In the genomic region with DNA sequence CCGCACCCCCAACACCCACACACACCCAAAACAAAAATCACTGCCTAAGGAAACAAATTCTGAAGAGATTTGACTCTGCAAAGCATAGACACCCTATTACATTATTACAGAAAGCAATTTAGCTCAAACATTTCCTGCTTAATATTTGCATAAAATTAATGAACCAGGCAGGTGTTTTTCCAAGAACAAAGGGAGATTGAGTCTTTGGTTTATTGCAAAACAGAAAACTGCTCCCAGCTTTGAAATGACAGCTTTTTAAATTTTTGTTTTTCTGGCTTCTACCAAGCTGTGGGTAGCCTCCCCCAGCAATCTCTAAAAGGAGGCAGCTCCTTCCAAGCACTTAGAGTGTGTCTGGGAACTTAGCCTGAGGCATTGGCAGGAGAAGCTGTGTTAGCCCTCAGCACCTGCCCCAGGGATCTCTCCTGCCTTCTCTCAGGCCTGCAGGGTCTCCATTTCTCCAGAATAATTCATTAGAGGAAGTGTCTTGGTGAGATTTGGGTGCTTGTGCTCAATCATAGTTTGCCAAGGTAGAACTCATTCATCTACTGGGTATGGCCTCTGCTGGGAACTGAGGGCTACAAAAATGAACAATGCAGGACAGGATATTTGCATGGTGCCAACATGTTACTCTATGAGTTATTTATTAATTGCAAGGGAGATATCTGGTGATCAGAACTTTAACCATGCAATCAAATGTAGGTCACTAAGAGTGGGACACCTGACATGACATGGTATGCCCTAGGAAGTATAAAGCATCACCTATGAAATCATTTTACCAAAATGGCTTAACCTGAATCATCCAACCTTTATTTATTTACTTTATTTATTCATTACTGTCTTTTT, we compare ENCODE assay signal across 20 cellular contexts. TPM values are rescaled to one million over a fixed set of nuclear protein-coding genes. Genes with fewer than 3 reads are reported as not detected.
DNase-seq lines count a peak whose midpoint lies in the region; FAIRE-seq and TF ChIP-seq lines count a peak whose summit lies in the region.
"Had no signal": no experiment of that assay in that cellular context is flagged by ENCODE, and none has a peak within 500 bp of the region (broad histone marks: within the 10 kb centered on the region; RNA-seq: fewer than 3 reads in every experiment).

No MANE protein-coding gene starts in this region.

- no peak overlapping the region for H3K27ac ChIP-seq in SK-N-MC
- H3K27ac ChIP-seq in osteoblast (ENCODE audit: low read depth, low read length): no peak overlapping the region
- H3K27ac ChIP-seq: A549, BLaER1 had no signal

- no peaks in the 10 kb centered on the region for H3K9me3 ChIP-seq in SK-N-MC (ENCODE audit: low read depth, low read length)
- no peaks in the 10 kb centered on the region for H3K9me3 ChIP-seq in osteoblast (ENCODE audit: low read depth, low read length)

- H4K20me1 ChIP-seq in osteoblast (ENCODE audit: insufficient read depth, low read length): no peaks in the 10 kb centered on the region
- H4K20me1 ChIP-seq: BLaER1 had no signal

- in situ Hi-C loops in G401 (cut with HindIII; ENCODE audit: low sequenced_read_pairs): no loop called here

- no peaks in the 10 kb centered on the region for H3K79me2 ChIP-seq in osteoblast (ENCODE audit: insufficient read depth, low read length)

- H3K36me3 ChIP-seq in SK-N-MC (ENCODE audit: insufficient read depth, low read length) (no peaks in the 10 kb centered on the region), osteoblast (ENCODE audit: insufficient read depth, low read length) (no peaks in the 10 kb centered on the region)
- H3K36me3 ChIP-seq: BLaER1 had no signal

- no peak overlapping the region for H3K4me2 ChIP-seq in osteoblast (ENCODE audit: insufficient read depth, low read length)
- H3K4me2 ChIP-seq: A549, BLaER1, GM23338 had no signal

- H3K4me1 ChIP-seq in osteoblast (ENCODE audit: insufficient read depth, low read length): no peaks in the 10 kb centered on the region
- H3K4me1 ChIP-seq: A549, BLaER1 had no signal

- no peak overlapping the region for H3K4me3 ChIP-seq in SK-N-MC
- H3K4me3 ChIP-seq in osteoblast (ENCODE audit: insufficient read depth, low read length): no peak overlapping the region
- H3K4me3 ChIP-seq: A549, BLaER1, GM23338 had no signal

- H2AFZ ChIP-seq in osteoblast (ENCODE audit: low read length): no peak overlapping the region
- H2AFZ ChIP-seq: GM23338 had no signal

- TF ChIP-seq CTCF in osteoblast (IDR thresholded peaks at IDR 0.05; ENCODE audit: extremely low read depth, low read depth, low read length): no peak

- FAIRE-seq in GM19239 (lab: Jason Lieb, UNC): peak; percentile 35
- FAIRE-seq: A549 had no signal

- peak; percentile 72 for DNase-seq in DMS79 (lab: John Stamatoyannopoulos, UW)
- DNase-seq in GM19239 (ENCODE audit: insufficient read length, low spot score): no peak
- DNase-seq in SK-N-MC (ENCODE audit: low read depth, low spot score): peak; percentile 10
- DNase-seq in osteoblast (ENCODE audit: insufficient read length, low spot score, missing footprints): peak; percentile 62
- no peak for DNase-seq in G401 (ENCODE audit: low spot score)
- no peak for DNase-seq in T-helper 1 cell
- no peak for DNase-seq in cerebellum (ENCODE audit: low spot score)
- DNase-seq: Calu3, DMS53, HCEC 1CT, Kasumi-1, NCI-H187, NCI-H2171 treated with DMSO at 0.1 percent for 48 hours, NCI-H446 treated with DMSO at 0.1 percent for 48 hours, NCI-H82, PC-3, T-helper 17 cell had no signal

- H3K9ac ChIP-seq in SK-N-MC (ENCODE audit: insufficient read length): no peak overlapping the region
- H3K9ac ChIP-seq: BLaER1 had no signal

- no peaks in the 10 kb centered on the region for H3K27me3 ChIP-seq in osteoblast (ENCODE audit: insufficient read depth, low read length)
- H3K27me3 ChIP-seq: BLaER1 had no signal

RNA-seq across cellular contexts. Expression of a gene that starts 58.7 kb away (rescaled TPM):
- 19.2 and 21.7 TPM in 2 replicates for total RNA-seq in osteoblast
- total RNA-seq in G401 (2014; rRNA removed; shearing (Covaris generic)): 21.3 and 29.0 TPM in 2 replicates
- total RNA-seq in cerebellum: 9.9 TPM

Comparison
In these comparisons a context has a peak if more than half of its experiments do, and no peak if none do; other contexts are left out.
1. DNase-seq: peak in DMS79 (single experiment), SK-N-MC (single experiment) and osteoblast (single experiment); none in GM19239 (single experiment), G401 (single experiment), T-helper 1 cell (0 of 5) and cerebellum (single experiment).